In the genomic region with DNA sequence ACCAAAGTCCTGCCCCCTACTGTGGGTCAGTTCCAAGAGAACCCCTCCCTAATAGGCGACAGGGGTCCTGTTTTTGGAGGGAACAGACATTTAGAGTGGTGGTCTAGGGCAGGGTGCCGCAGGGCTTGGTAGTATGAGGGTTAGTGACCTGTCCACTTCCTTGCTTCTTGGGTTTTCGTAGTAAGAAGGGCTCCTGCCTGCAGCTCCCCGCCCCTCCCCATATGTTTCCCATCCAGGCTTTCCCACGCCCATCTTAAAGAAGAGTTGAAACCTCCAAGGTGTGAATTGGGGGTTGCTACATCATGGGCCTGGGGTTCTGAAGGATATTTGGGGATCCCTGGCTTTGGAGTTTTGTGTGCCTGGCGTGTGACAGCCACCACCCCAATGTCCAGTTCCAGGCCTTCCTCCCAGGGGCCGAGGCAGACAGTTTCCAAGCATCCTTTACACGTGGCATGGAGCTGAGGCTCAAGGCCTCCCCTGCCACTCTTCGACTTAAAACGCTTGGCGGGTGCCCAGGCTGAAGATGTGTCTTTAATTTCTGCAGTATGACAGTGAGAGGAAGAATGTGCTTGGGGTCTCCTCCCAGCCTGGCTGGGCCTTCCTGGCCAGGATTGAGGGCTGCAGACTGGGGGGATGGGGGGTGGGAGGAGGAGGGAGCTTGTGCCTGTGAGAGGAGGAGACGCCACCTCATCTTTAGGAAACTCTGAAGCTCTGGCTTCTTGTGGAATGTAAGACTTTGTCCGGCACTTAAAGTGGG, we compare ENCODE assay signal across 16 cellular contexts. TPM values are rescaled to one million over a fixed set of nuclear protein-coding genes. Genes with fewer than 3 reads are reported as not detected.
DNase-seq lines count a peak whose midpoint lies in the region; ATAC-seq and TF ChIP-seq lines count a peak whose summit lies in the region.
"Had no signal": no experiment of that assay in that cellular context is flagged by ENCODE, and none has a peak within 500 bp of the region (broad histone marks: within the 10 kb centered on the region; RNA-seq: fewer than 3 reads in every experiment).

No MANE protein-coding gene starts in this region.

- H3K27me3 Mint-ChIP-seq in CD14-positive monocyte (ENCODE audit: low read depth in 3 of 3) = peaks cover 58 to 85% (median 72%) of the 10 kb centered on the region in 3 donors

- H3K4me3 Mint-ChIP-seq in CD14-positive monocyte = no peak overlapping the region
- H3K4me3 Mint-ChIP-seq: CD4-positive, alpha-beta memory T cell had no signal

- POLR2A ChIA-PET in SK-N-SH (lab: Yijun Ruan, JAX) = no interaction called here

- DNase-seq in CD14-positive monocyte (ENCODE audit: low spot score) (peak; percentile 14), SK-N-SH (no peak), foreskin fibroblast (peak; percentile 99), MM.1S (no peak), COLO668 (lab: John Stamatoyannopoulos, UW; ENCODE audit: unreplicated experiment) (no peak), NCI-H1048 (lab: John Stamatoyannopoulos, UW) (no peak), mucosa of descending colon (no peak)
- DNase-seq: activated gamma-delta T cell; hypothalamus; midbrain; NCI-H524; stimulated activated CD4-positive, alpha-beta T cell treated with anti-CD3 and anti-CD28 coated beads, Interleukin-15, amount 100 ng/mL, for 24 hours had no signal

- H3K9ac ChIP-seq in SK-N-SH (peak overlapping the region; percentile 57; the same call in 1 of the 2 replicates), skeletal muscle tissue (ENCODE audit: low read depth in 1 of 3, low read length in 3 of 3) (no peak overlapping the region), MM.1S (ENCODE audit: low read length) (no peak overlapping the region)

- H3K4me1 ChIP-seq in SK-N-SH (ENCODE audit: control insufficient read depth in 1 of 2, insufficient read depth in 2 of 2, low read depth in 1 of 2, low read length in 1 of 2) = peaks cover 53 to 61% of the 10 kb centered on the region in 2 experiments
- peaks cover 15 to 37% (median 15%) of the 10 kb centered on the region in 3 donors for H3K4me1 ChIP-seq in skeletal muscle tissue (ENCODE audit: control insufficient read depth in 3 of 3, insufficient read depth in 3 of 3, low read length in 3 of 3)
- H3K4me1 ChIP-seq in MM.1S (ENCODE audit: low read length) = peaks cover 4% of the 10 kb centered on the region; the same call in 1 of the 2 replicates
- H3K4me1 ChIP-seq in mucosa of descending colon (ENCODE audit: low read depth) = peaks cover 21% of the 10 kb centered on the region

- intact Hi-C loops in CD14-positive monocyte (cut with micrococcal nuclease) (no loop called here), mucosa of descending colon (cut with DNase I, micrococcal nuclease) (loop anchor here (5.0 kb wide), 2 partner anchors 69 to 94 kb away; partner anchors contain the start of gene TMEM92 (in 1 of the 2))

- TF ChIP-seq EP300 in SK-N-SH (IDR thresholded peaks at IDR 0.05; ENCODE audit: borderline replicate concordance in 1 of 2, low read depth in 1 of 2, low read length in 1 of 2) = peak in 1 of 2 experiments; percentile 93; a peak in 3 of 4 replicates

- H3K4me3 ChIP-seq in SK-N-SH (ENCODE audit: low read depth in 2 of 2, low read length in 1 of 2) (no peak overlapping the region), foreskin fibroblast (ENCODE audit: low read depth in 1 of 2, low read length in 2 of 2) (peak overlapping the region; percentile 30 to 99), skeletal muscle tissue (ENCODE audit: low read length in 3 of 3) (no peak overlapping the region), MM.1S (ENCODE audit: low read length) (no peak overlapping the region), mucosa of descending colon (no peak overlapping the region)
- H3K4me3 ChIP-seq: dorsolateral prefrontal cortex had no signal

- no peak for TF ChIP-seq RAD21 in SK-N-SH (IDR thresholded peaks at IDR 0.05; ENCODE audit: low read length)

- peaks cover 5 to 8% of the 10 kb centered on the region in 2 donors for H3K36me3 Mint-ChIP-seq in CD14-positive monocyte
- H3K36me3 Mint-ChIP-seq: CD4-positive, alpha-beta memory T cell had no signal

- H3K79me2 ChIP-seq in SK-N-SH (ENCODE audit: insufficient read depth) (peaks cover 48% of the 10 kb centered on the region), MM.1S (ENCODE audit: low read length) (no peaks in the 10 kb centered on the region)

- H3F3A ChIP-seq in SK-N-SH (replicated peaks; ENCODE audit: insufficient read depth) = peaks cover 57% of the 10 kb centered on the region
- H3F3A ChIP-seq in MM.1S (ENCODE audit: insufficient read depth, low read length) = peaks cover 4% of the 10 kb centered on the region; the same call in 1 of the 2 replicates

- WGBS in SK-N-SH (ENCODE audit: low lambda C conversion rate) = 48% methylated on average over 12 of the region's 13 CpGs

- no peak overlapping the region for H3K27ac Mint-ChIP-seq in CD14-positive monocyte

- H3K27me3 ChIP-seq in SK-N-SH (ENCODE audit: insufficient read depth) (no peaks in the 10 kb centered on the region), skeletal muscle tissue (ENCODE audit: control insufficient read depth in 3 of 3, insufficient read depth in 3 of 3, low read length in 3 of 3) (peaks cover 32 to 52% (median 52%) of the 10 kb centered on the region in 3 donors), MM.1S (replicated peaks; ENCODE audit: insufficient read depth, low read length) (peaks cover 80% of the 10 kb centered on the region)

- H3K36me3 ChIP-seq in SK-N-SH (replicated peaks in 1 of 2; ENCODE audit: control insufficient read depth in 1 of 2, insufficient read depth in 2 of 2, low read length in 1 of 2) = peaks cover 6 to 11% of the 10 kb centered on the region in 2 experiments
- no peaks in the 10 kb centered on the region for H3K36me3 ChIP-seq in skeletal muscle tissue (ENCODE audit: control insufficient read depth in 3 of 3, insufficient read depth in 3 of 3, low read length in 3 of 3)
- no peaks in the 10 kb centered on the region for H3K36me3 ChIP-seq in MM.1S (replicated peaks; ENCODE audit: insufficient read depth, low read length)
- H3K36me3 ChIP-seq in mucosa of descending colon (ENCODE audit: low read depth) = no peaks in the 10 kb centered on the region

- H3K4me2 ChIP-seq in SK-N-SH (peak overlapping the region; percentile 89), MM.1S (ENCODE audit: low read depth, low read length) (no peak overlapping the region)

- no peak for ATAC-seq in mucosa of descending colon

- H2AFZ ChIP-seq in SK-N-SH (ENCODE audit: low read depth) (no peak overlapping the region), MM.1S (ENCODE audit: low read length) (no peak overlapping the region)

- H3K9me3 ChIP-seq in SK-N-SH = no peaks in the 10 kb centered on the region
- H3K9me3 ChIP-seq in skeletal muscle tissue (ENCODE audit: control insufficient read depth in 3 of 3, low read length in 3 of 3) = no peaks in the 10 kb centered on the region
- no peaks in the 10 kb centered on the region for H3K9me3 ChIP-seq in MM.1S (replicated peaks; ENCODE audit: insufficient read depth, low read length)
- no peaks in the 10 kb centered on the region for H3K9me3 ChIP-seq in mucosa of descending colon

- TF ChIP-seq CTCF in CD14-positive monocyte (IDR thresholded peaks at IDR 0.05) = no peak
- no peak for TF ChIP-seq CTCF in SK-N-SH (IDR thresholded peaks at IDR 0.05)
- TF ChIP-seq CTCF in foreskin fibroblast (IDR thresholded peaks at IDR 0.05; ENCODE audit: low read depth, low read length) = no peak
- no peak for TF ChIP-seq CTCF in MM.1S (IDR thresholded peaks at IDR 0.05; ENCODE audit: low read length)
- no peak for TF ChIP-seq CTCF in mucosa of descending colon (IDR thresholded peaks at IDR 0.05)

- CTCF ChIA-PET in SK-N-SH (lab: Yijun Ruan, JAX) = interaction anchor here (0.8 to 25.6 kb wide), 11 partner anchors 9 to 125 kb away, joined by 3 to 2150 read pairs (median 4); partner anchors contain the start of genes SGCA and TMEM92

- H3K27ac ChIP-seq in SK-N-SH (ENCODE audit: low read depth in 2 of 2, low read length in 1 of 2) (peak overlapping the region; percentile 76 to 100; a peak in 3 of 4 replicates), skeletal muscle tissue (ENCODE audit: low read depth, low read length) (peak overlapping the region; percentile 75), MM.1S (ENCODE audit: low read length) (no peak overlapping the region)
- H3K27ac ChIP-seq: dorsolateral prefrontal cortex had no signal

- H3K4me1 Mint-ChIP-seq in CD14-positive monocyte = peaks cover 22% of the 10 kb centered on the region

- peaks cover 0 to 14% (median 6%) of the 10 kb centered on the region in 7 donors for H3K9me3 Mint-ChIP-seq in CD14-positive monocyte

- peaks cover 26% of the 10 kb centered on the region for H4K20me1 ChIP-seq in SK-N-SH (ENCODE audit: insufficient read depth)
- no peaks in the 10 kb centered on the region for H4K20me1 ChIP-seq in MM.1S (ENCODE audit: insufficient read depth, low read length)

- H3K9me2 ChIP-seq in SK-N-SH (no peaks in the 10 kb centered on the region), MM.1S (replicated peaks; ENCODE audit: insufficient read depth, low read length) (no peaks in the 10 kb centered on the region)

TF ChIP-seq in SK-N-SH, 30 proteins besides CTCF, POLR2A, EP300 and RAD21 (continues in another document):
- TF ChIP-seq, protein P1, sequence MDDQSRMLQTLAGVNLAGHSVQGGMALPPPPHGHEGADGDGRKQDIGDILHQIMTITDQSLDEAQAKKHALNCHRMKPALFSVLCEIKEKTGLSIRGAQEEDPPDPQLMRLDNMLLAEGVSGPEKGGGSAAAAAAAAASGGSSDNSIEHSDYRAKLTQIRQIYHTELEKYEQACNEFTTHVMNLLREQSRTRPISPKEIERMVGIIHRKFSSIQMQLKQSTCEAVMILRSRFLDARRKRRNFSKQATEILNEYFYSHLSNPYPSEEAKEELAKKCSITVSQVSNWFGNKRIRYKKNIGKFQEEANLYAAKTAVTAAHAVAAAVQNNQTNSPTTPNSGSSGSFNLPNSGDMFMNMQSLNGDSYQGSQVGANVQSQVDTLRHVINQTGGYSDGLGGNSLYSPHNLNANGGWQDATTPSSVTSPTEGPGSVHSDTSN (IDR thresholded peaks at IDR 0.05) = peak; percentile 87

RNA-seq across cellular contexts. Expression of gene COL1A1, which starts 2.3 kb away (rescaled TPM):
- polyA plus RNA-seq in CD14-positive monocyte (not detected), SK-N-SH (2012; rRNA removed) (265 and 1,461 TPM in 2 replicates)
- polyA plus RNA-seq in SK-N-SH (2012; cell fraction: cytosol; rRNA removed) = 757 and 1,045 TPM in 2 replicates
- polyA plus RNA-seq in SK-N-SH (2012; cell fraction: nucleus; rRNA removed) = 2,732 and 4,628 TPM in 2 replicates
- total RNA-seq in skeletal muscle tissue (3,450 TPM), mucosa of descending colon (100 to 1,000 TPM in 2 of 3 donors, 10 to 100 TPM in 1; 53.0 to 248 (median 160) TPM)
- polyA plus RNA-seq: CD4-positive, alpha-beta memory T cell had no signal

RNA-seq across cellular contexts. Expression of gene SGCA, which starts 38.0 kb away (rescaled TPM):
- polyA plus RNA-seq in CD14-positive monocyte (under 1 TPM; 0.53 to 0.89 TPM), SK-N-SH (2012; rRNA removed) (0.29 TPM in 1 of 2 replicates, not detected in the other)
- 0.04 and 0.07 TPM in 2 replicates for polyA plus RNA-seq in SK-N-SH (2012; cell fraction: cytosol; rRNA removed)
- 0.11 and 0.15 TPM in 2 replicates for polyA plus RNA-seq in SK-N-SH (2012; cell fraction: nucleus; rRNA removed)
- total RNA-seq in skeletal muscle tissue (158 TPM), mucosa of descending colon (10 to 100 TPM in 1 of 3 donors, 1 to 10 TPM in 1, under 1 TPM in 1; 0.64 to 30.7 (median 6.8) TPM)
- total RNA-seq: CD4-positive, alpha-beta memory T cell; SK-MEL-5 had no signal
- polyA plus RNA-seq: CD4-positive, alpha-beta memory T cell had no signal

RNA-seq across cellular contexts. Expression of gene PPP1R9B, which starts 53.3 kb away (rescaled TPM):
- polyA plus RNA-seq in CD14-positive monocyte (1 to 10 TPM in 1 of 2 donors, under 1 TPM in 1; 0.61 to 1.3 TPM), SK-N-SH (2012; rRNA removed) (26.9 and 35.2 TPM in 2 replicates)
- polyA plus RNA-seq in SK-N-SH (2012; cell fraction: cytosol; rRNA removed) = 19.8 and 24.9 TPM in 2 replicates
- polyA plus RNA-seq in SK-N-SH (2012; cell fraction: nucleus; rRNA removed) = 65.0 and 65.1 TPM in 2 replicates
- total RNA-seq in skeletal muscle tissue (19.3 TPM), mucosa of descending colon (10 to 100 TPM; 27.3 to 47.5 (median 33.1) TPM)

Comparison
In these comparisons a context has a peak if more than half of its experiments do, and no peak if none do; other contexts are left out.
1. DNase-seq: peak in CD14-positive monocyte (single experiment) and foreskin fibroblast (2 of 2); none in SK-N-SH (single experiment), MM.1S (single experiment), COLO668 (single experiment), NCI-H1048 (single experiment) and mucosa of descending colon (0 of 3).
2. H3K4me3 ChIP-seq: peak in foreskin fibroblast (2 of 2); none in SK-N-SH (0 of 2), skeletal muscle tissue (0 of 3), MM.1S (single experiment) and mucosa of descending colon (single experiment).
3. RNA of gene COL1A1, which starts 2.3 kb away (total RNA-seq): 3,450 TPM in skeletal muscle tissue (single experiment); 53.0 to 248 TPM in mucosa of descending colon; every median in the first group is over 10 times any median in the second.
4. intact Hi-C loops: an anchor here in mucosa of descending colon (5.0 kb wide); none called in CD14-positive monocyte.